In genomic region chr15:49458145-49458544, GRCh38 we compare ENCODE assay signal across 33 cellular contexts. TPM values are rescaled to one million over a fixed set of nuclear protein-coding genes. Genes with fewer than 3 reads are reported as not detected.
A peak's percentile ranks its signal among the peaks of the same experiment; 100 is the strongest.
DNase-seq lines count a peak whose midpoint lies in the region; ATAC-seq and TF ChIP-seq lines count a peak whose summit lies in the region.
"Had no signal": no experiment of that assay in that cellular context is flagged by ENCODE, and none has a peak within 500 bp of the region (broad histone marks: within the 10 kb centered on the region; RNA-seq: fewer than 3 reads in every experiment).

No MANE protein-coding gene starts in this region.

- H3K27me3 ChIP-seq in tibial nerve, result no peaks in the 10 kb centered on the region
- H3K27me3 ChIP-seq: ascending aorta, cardiac muscle cell, stomach had no signal

- DNase-seq in EH (ENCODE audit: low read depth) (peak; percentile 68), M059J (ENCODE audit: low read depth) (peak; percentile 25), fibroblast of villous mesenchyme (ENCODE audit: low read depth) (peak; percentile 53), tibial nerve (ENCODE audit: low spot score in 2 of 2) (no peak), NCI-H510A treated with DMSO at 0.1 percent for 48 hours (lab: John Stamatoyannopoulos, UW) (no peak), COLO829 (ENCODE audit: low spot score) (no peak), OCI-M2 (lab: John Stamatoyannopoulos, UW; ENCODE audit: unreplicated experiment) (no peak)
- DNase-seq: activated CD8-positive, alpha-beta T cell treated with anti-CD3 and anti-CD28 coated beads, Interleukin-2, amount 10 ng/mL, durations not matched to agents 7 days and 5 days; activated T-cell treated with anti-CD3 and anti-CD28 coated beads for 4 hours; CD4-positive, alpha-beta T cell; DMS 273 treated with DMSO at 0.1 percent for 48 hours; effector memory CD4-positive, alpha-beta T cell; erythroblast; H9; left ventricle myocardium superior; MM.1S; naive thymus-derived CD8-positive, alpha-beta T cell; NCI-H1436; NCI-H2081 treated with DMSO at 0.1 percent for 48 hours; NCI-H345; NCI-H774; nucleus accumbens; small intestine; stimulated activated CD4-positive, alpha-beta T cell treated with anti-CD3 and anti-CD28 coated beads, Interleukin-1b, Interleukin-23, amount 100 ng/mL, for 48 hours; stomach; T-helper 2 cell; trophoblast cell had no signal

- ATAC-seq in HG03196 (IDR thresholded peaks at IDR 0.05; ENCODE audit: unreplicated experiment), result no peak
- ATAC-seq: activated CD8-positive, alpha-beta T cell treated with anti-CD3 and anti-CD28 coated beads, Interleukin-2, amount 10 ng/mL, durations not matched to agents 7 days and 5 days; K562; left ventricle myocardium superior; naive thymus-derived CD8-positive, alpha-beta T cell had no signal

- H3K9me3 ChIP-seq in tibial nerve, result no peaks in the 10 kb centered on the region
- H3K9me3 ChIP-seq: ascending aorta, stomach had no signal

- H3K36me3 ChIP-seq in tibial nerve, result no peaks in the 10 kb centered on the region
- H3K36me3 ChIP-seq: ascending aorta, cardiac muscle cell, stomach had no signal

- H3K4me3 ChIP-seq in fibroblast of villous mesenchyme (ENCODE audit: low read depth, low read length) (no peak overlapping the region), tibial nerve (no peak overlapping the region)
- H3K4me3 ChIP-seq: ascending aorta, cardiac muscle cell, coronary artery, K562, SK-N-MC, stomach had no signal

- no peak for TF ChIP-seq POLR2A in tibial nerve (IDR thresholded peaks at IDR 0.05)

- TF ChIP-seq CTCF in fibroblast of villous mesenchyme (IDR thresholded peaks at IDR 0.05; ENCODE audit: insufficient read depth, low read depth, low read length) (no peak), tibial nerve (IDR thresholded peaks at IDR 0.05) (no peak)

- H3K4me1 ChIP-seq in tibial nerve, result peaks cover 4 to 77% (median 17%) of the 10 kb centered on the region in 4 donors

- 14% methylated on average over 2 of the region's 2 CpGs for WGBS in tibial nerve, 2 donors

- TF ChIP-seq EP300 in tibial nerve (IDR thresholded peaks at IDR 0.05), result no peak

- peak overlapping the region; percentile 17 to 68 (median 42) for H3K27ac ChIP-seq in tibial nerve
- H3K27ac ChIP-seq: ascending aorta, cardiac muscle cell, coronary artery, SK-N-MC had no signal

RNA-seq across cellular contexts. Expression of gene FGF7, which starts 35.1 kb away (rescaled TPM):
- total RNA-seq in M059J (2014; rRNA removed; shearing (Covaris generic)), result 1.1 and 11.5 TPM in 2 replicates
- total RNA-seq in fibroblast of villous mesenchyme, result 75.7 and 369 TPM in 2 replicates
- total RNA-seq in tibial nerve, result 100 to 1,000 TPM; 102 to 240 (median 175) TPM
- total RNA-seq: CD4-positive, alpha-beta T cell; H9; K562 had no signal

Comparison
In these comparisons a context has a peak if more than half of its experiments do, and no peak if none do; other contexts are left out.
1. DNase-seq: peak in EH (single experiment), M059J (single experiment) and fibroblast of villous mesenchyme (single experiment); none in tibial nerve (0 of 2), NCI-H510A treated with DMSO at 0.1 percent for 48 hours (single experiment), COLO829 (single experiment) and OCI-M2 (single experiment).